Comparison of ENCODE assay signal across 8 cellular contexts in the genomic region with DNA sequence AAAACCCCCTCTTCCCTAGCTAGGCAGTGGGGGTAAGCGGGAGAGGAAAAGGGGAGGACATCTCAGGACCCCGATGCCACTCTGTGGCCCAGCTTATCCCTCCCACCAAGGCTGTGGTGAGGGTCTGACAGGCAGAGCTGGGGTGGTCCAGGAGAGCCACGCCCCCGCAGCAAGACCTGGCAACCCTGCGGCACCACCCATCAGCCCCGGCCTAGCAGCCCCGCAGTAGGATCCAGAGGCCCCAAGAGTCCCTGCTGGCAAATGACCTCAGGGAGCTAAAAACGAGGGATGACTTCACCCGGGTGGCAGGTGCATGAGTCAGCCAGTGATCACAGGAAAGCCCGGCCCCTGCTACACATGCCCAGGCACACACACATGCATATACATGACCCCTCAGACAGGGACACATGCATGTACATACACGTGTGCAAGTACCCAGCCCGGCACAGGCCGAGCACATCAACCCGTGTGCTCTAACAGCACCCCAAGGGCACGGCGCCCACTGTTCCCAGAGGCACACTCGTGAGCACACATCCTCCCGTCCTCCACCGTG. TPM values are rescaled to one million over a fixed set of nuclear protein-coding genes. Genes with fewer than 3 reads are reported as not detected.
A peak's percentile ranks its signal among the peaks of the same experiment; 100 is the strongest.
DNase-seq lines count a peak whose midpoint lies in the region; ATAC-seq and TF ChIP-seq lines count a peak whose summit lies in the region.

No MANE protein-coding gene starts in this region.

- no peaks in the 10 kb centered on the region for H3K9me3 Mint-ChIP-seq in brain

- H4K8ac ChIP-seq in IMR-90 (ENCODE audit: low read depth in 2 of 2, low read length in 2 of 2): peak overlapping the region in 1 of 2 experiments; percentile 35; a peak in 2 of 4 replicates

- H3K23ac ChIP-seq in IMR-90 (ENCODE audit: low read depth, low read length): no peak overlapping the region; the same call in 1 of the 2 replicates

- H3K9ac ChIP-seq in IMR-90 (ENCODE audit: low read depth, low read length): 0 out of 2 replicates have a peak overlapping the region, but pooled peaks have one; percentile 25

- no peak overlapping the region; the same call in 1 of the 2 replicates for H4K5ac ChIP-seq in IMR-90 (ENCODE audit: low read depth, low read length)

- H2AK9ac ChIP-seq in IMR-90 (replicated peaks; ENCODE audit: low read depth, low read length, poor library complexity): peak overlapping the region; percentile 87

- TF ChIP-seq CTCF in IMR-90 (conservative IDR thresholded peaks at IDR 0.05; ENCODE audit: low read depth, low read length) (no peak), brain (conservative IDR thresholded peaks at IDR 0.05) (no peak)

- TF ChIP-seq RAD21 in IMR-90 (IDR thresholded peaks at IDR 0.05; ENCODE audit: low read length): no peak

- H3K27me3 ChIP-seq in IMR-90 (ENCODE audit: control insufficient read depth, insufficient read depth, low read length) (no peaks in the 10 kb centered on the region), layer of hippocampus (ENCODE audit: control insufficient read depth, insufficient read depth, low read length) (no peaks in the 10 kb centered on the region)

- peak overlapping the region; percentile 73 for H3K4ac ChIP-seq in IMR-90 (ENCODE audit: low read depth, low read length)

- H3K4me1 ChIP-seq in IMR-90 (ENCODE audit: control insufficient read depth, insufficient read depth, low read length): peaks cover 13% of the 10 kb centered on the region

- 79% methylated on average over 14 of the region's 19 CpGs; no CpG with 5 or more reads in 1 of the 2 experiments for WGBS in IMR-90 (ENCODE audit: extremely low coverage in 2 of 2, insufficient read length in 1 of 2), 2 experiments

- peaks cover 4 to 37% of the 10 kb centered on the region in 2 experiments; a peak in 3 of 4 replicates for H3K79me1 ChIP-seq in IMR-90 (ENCODE audit: low read depth in 1 of 2, low read length in 2 of 2)

- peak overlapping the region; percentile 58 for H2AFZ ChIP-seq in IMR-90 (replicated peaks; ENCODE audit: low read length, poor library complexity)

- intact Hi-C loops in IMR-90 (cut with micrococcal nuclease): no loop called here

- DNase-seq in AG20443 (ENCODE audit: low spot score) (peak; percentile 79), IMR-90 (peak; percentile 79), inferior parietal cortex (ENCODE audit: extremely low spot score) (no peak), NCI-H510A (lab: John Stamatoyannopoulos, UW) (no peak)
- DNase-seq in effector CD8-positive, alpha-beta T cell (lab: John Stamatoyannopoulos, UW): no peak

- no peak overlapping the region; the same call in 1 of the 2 replicates for H3K56ac ChIP-seq in IMR-90 (ENCODE audit: extremely low read depth, insufficient read depth, low read length)

- no peak overlapping the region for H3K4me2 ChIP-seq in IMR-90 (ENCODE audit: low read depth, low read length)

- peaks cover 11% of the 10 kb centered on the region for H3K36me3 ChIP-seq in IMR-90 (ENCODE audit: control insufficient read depth, insufficient read depth, low read length)

- peak overlapping the region; percentile 44 for H2BK5ac ChIP-seq in IMR-90 (ENCODE audit: low read depth, low read length, poor library complexity, severe bottlenecking)

- peak overlapping the region; percentile 81; the same call in 2 of the 3 replicates for H2BK15ac ChIP-seq in IMR-90 (ENCODE audit: low read depth, low read length)

- H4K20me1 ChIP-seq in IMR-90 (ENCODE audit: insufficient read depth, low read length): peaks cover 18% of the 10 kb centered on the region; the same call in 1 of the 2 replicates

- H3K4me3 Mint-ChIP-seq in brain: peak overlapping the region; percentile 63 to 91 (median 87)

- dilution Hi-C loops in IMR-90 (cut with HindIII; ENCODE audit: low sequenced_read_pairs, unreplicated experiment): no loop called here

- H4K91ac ChIP-seq in IMR-90 (ENCODE audit: insufficient read depth, low read depth, low read length): peak overlapping the region; percentile 79; the same call in 1 of the 2 replicates

- H3K14ac ChIP-seq in IMR-90 (replicated peaks; ENCODE audit: low read depth, low read length): peak overlapping the region; percentile 14; the same call in 1 of the 2 replicates

- in situ Hi-C loops in IMR-90 (cut with MboI; ENCODE audit: low sequenced_read_pairs): no loop called here

- H2BK20ac ChIP-seq in IMR-90 (ENCODE audit: low read depth, low read length): 0 out of 2 replicates have a peak overlapping the region, but pooled peaks have one; percentile 45

- H2BK120ac ChIP-seq in IMR-90 (ENCODE audit: low read depth, low read length): peak overlapping the region; percentile 68; the same call in 1 of the 2 replicates

- ATAC-seq in IMR-90 (ENCODE audit: low read depth) (peak; percentile 21), HG03135 (IDR thresholded peaks at IDR 0.05; ENCODE audit: unreplicated experiment) (no peak)

- no TSS peak for BruUV-seq in IMR-90 (replicated peaks; lab: Mats Ljungman, UMichigan)

- H3K27ac Mint-ChIP-seq in brain: peak overlapping the region; percentile 57 to 98 (median 93)

- POLR2A ChIA-PET in IMR-90 (lab: Charles Lee; ENCODE audit: unreplicated experiment): no interaction called here

- H3K27ac ChIP-seq in IMR-90 (ENCODE audit: insufficient read depth, low read length) (no peak overlapping the region), layer of hippocampus (ENCODE audit: low read depth, low read length) (peak overlapping the region; percentile 38)

- H3K36me3 Mint-ChIP-seq in brain: peaks cover 4% of the 10 kb centered on the region

- no peak overlapping the region for H3K4me3 ChIP-seq in IMR-90 (ENCODE audit: insufficient read depth, low read depth, low read length)

- no peak for TF ChIP-seq POLR2A in IMR-90 (IDR thresholded peaks at IDR 0.05; ENCODE audit: low read depth, low read length)

- peak overlapping the region; percentile 21; the same call in 1 of the 2 replicates for H3K18ac ChIP-seq in IMR-90 (ENCODE audit: low read depth, low read length)

- H3K4me1 Mint-ChIP-seq in brain: peaks cover 34% of the 10 kb centered on the region

- peaks cover 17% of the 10 kb centered on the region for H3K9me1 ChIP-seq in IMR-90 (ENCODE audit: insufficient read depth, low read length)

- peak overlapping the region; percentile 97 for H2AK5ac ChIP-seq in IMR-90 (ENCODE audit: low read depth, low read length)

- CTCF ChIA-PET in IMR-90 (lab: Yijun Ruan, JAX): no interaction called here

- H3K9me3 ChIP-seq in IMR-90 (ENCODE audit: control insufficient read depth, insufficient read depth, low read length): no peaks in the 10 kb centered on the region

- no peaks in the 10 kb centered on the region for H3K27me3 Mint-ChIP-seq in brain

TF ChIP-seq in IMR-90, 13 proteins besides CTCF, POLR2A, EP300 and RAD21:
- no peak for TF ChIP-seq RCOR1 (IDR thresholded peaks at IDR 0.05; ENCODE audit: insufficient replicate concordance, low read length)
- no peak for TF ChIP-seq MXI1 (IDR thresholded peaks at IDR 0.05; ENCODE audit: borderline replicate concordance, low read depth, low read length)
- no peak for TF ChIP-seq SMC3 (IDR thresholded peaks at IDR 0.05; ENCODE audit: low read depth, low read length)
- TF ChIP-seq CEBPB (IDR thresholded peaks at IDR 0.05; ENCODE audit: low read depth, low read length): no peak
- no peak for TF ChIP-seq NFE2L2 (IDR thresholded peaks at IDR 0.05; ENCODE audit: low read depth, low read length)
- TF ChIP-seq USF2 (IDR thresholded peaks at IDR 0.05; ENCODE audit: low read depth, low read length): no peak
- peak; percentile 46; the same call in 1 of the 2 replicates for TF ChIP-seq FOS (IDR thresholded peaks at IDR 0.05; ENCODE audit: low read depth, low read length)
- TF ChIP-seq MAZ (IDR thresholded peaks at IDR 0.05; ENCODE audit: borderline replicate concordance, low read depth, low read length): peak; percentile 30; the same call in 1 of the 2 replicates
- TF ChIP-seq RFX5 (IDR thresholded peaks at IDR 0.05; ENCODE audit: low read depth, low read length): no peak
- TF ChIP-seq MAFK (IDR thresholded peaks at IDR 0.05; ENCODE audit: low read depth, low read length): no peak

RNA-seq across cellular contexts. Expression of gene ARVCF, which starts 32.3 kb away (rescaled TPM):
- total RNA-seq in IMR-90 (2012; rRNA removed): 8.6 and 12.2 TPM in 2 replicates
- 14.1 and 18.1 TPM in 2 replicates for polyA plus RNA-seq in IMR-90 (2012; rRNA removed)
- polyA plus RNA-seq in IMR-90 (2012; cell fraction: cytosol; rRNA removed): 8.9 and 14.7 TPM in 2 replicates
- polyA plus RNA-seq in IMR-90 (2012; cell fraction: nucleus; rRNA removed; ENCODE audit: low replicate concordance): 46.1 and 149 TPM in 2 replicates
- polyA plus RNA-seq in brain (ENCODE audit: insufficient read depth, low read depth, low replicate concordance): 43.9 TPM

RNA-seq across cellular contexts. Expression of gene TANGO2, which starts 36.6 kb away (rescaled TPM):
- 60.5 and 75.1 TPM in 2 replicates for total RNA-seq in IMR-90 (2012; rRNA removed)
- 43.2 and 45.1 TPM in 2 replicates for polyA plus RNA-seq in IMR-90 (2012; rRNA removed)
- 33.0 and 52.8 TPM in 2 replicates for polyA plus RNA-seq in IMR-90 (2012; cell fraction: cytosol; rRNA removed)
- 45.9 and 91.8 TPM in 2 replicates for polyA plus RNA-seq in IMR-90 (2012; cell fraction: nucleus; rRNA removed; ENCODE audit: low replicate concordance)
- 22.2 TPM for polyA plus RNA-seq in brain (ENCODE audit: insufficient read depth, low read depth, low replicate concordance)

RNA-seq across cellular contexts. Expression of gene TXNRD2, which starts 42.7 kb away (rescaled TPM):
- 14.7 and 15.6 TPM in 2 replicates for total RNA-seq in IMR-90 (2012; rRNA removed)
- polyA plus RNA-seq in IMR-90 (2012; rRNA removed): 25.7 and 28.4 TPM in 2 replicates
- 29.7 and 38.9 TPM in 2 replicates for polyA plus RNA-seq in IMR-90 (2012; cell fraction: cytosol; rRNA removed)
- 47.3 and 92.8 TPM in 2 replicates for polyA plus RNA-seq in IMR-90 (2012; cell fraction: nucleus; rRNA removed; ENCODE audit: low replicate concordance)
- polyA plus RNA-seq in brain (ENCODE audit: insufficient read depth, low read depth, low replicate concordance): 22.2 TPM

RNA-seq across cellular contexts. Expression of gene COMT, which starts 42.7 kb away (rescaled TPM):
- 175 and 202 TPM in 2 replicates for total RNA-seq in IMR-90 (2012; rRNA removed)
- polyA plus RNA-seq in IMR-90 (2012; rRNA removed) (296 and 347 TPM in 2 replicates), brain (ENCODE audit: insufficient read depth, low read depth, low replicate concordance) (161 TPM)
- polyA plus RNA-seq in IMR-90 (2012; cell fraction: cytosol; rRNA removed): 473 and 691 TPM in 2 replicates
- polyA plus RNA-seq in IMR-90 (2012; cell fraction: nucleus; rRNA removed; ENCODE audit: low replicate concordance): 159 and 329 TPM in 2 replicates

Comparison
In these comparisons a context has a peak if more than half of its experiments do, and no peak if none do; other contexts are left out.
1. DNase-seq: peak in AG20443 (single experiment) and IMR-90 (single experiment); none in inferior parietal cortex (single experiment), effector CD8-positive, alpha-beta T cell (single experiment) and NCI-H510A (single experiment).